Comparison of ENCODE assay signal across 10 cellular contexts in the genomic region with DNA sequence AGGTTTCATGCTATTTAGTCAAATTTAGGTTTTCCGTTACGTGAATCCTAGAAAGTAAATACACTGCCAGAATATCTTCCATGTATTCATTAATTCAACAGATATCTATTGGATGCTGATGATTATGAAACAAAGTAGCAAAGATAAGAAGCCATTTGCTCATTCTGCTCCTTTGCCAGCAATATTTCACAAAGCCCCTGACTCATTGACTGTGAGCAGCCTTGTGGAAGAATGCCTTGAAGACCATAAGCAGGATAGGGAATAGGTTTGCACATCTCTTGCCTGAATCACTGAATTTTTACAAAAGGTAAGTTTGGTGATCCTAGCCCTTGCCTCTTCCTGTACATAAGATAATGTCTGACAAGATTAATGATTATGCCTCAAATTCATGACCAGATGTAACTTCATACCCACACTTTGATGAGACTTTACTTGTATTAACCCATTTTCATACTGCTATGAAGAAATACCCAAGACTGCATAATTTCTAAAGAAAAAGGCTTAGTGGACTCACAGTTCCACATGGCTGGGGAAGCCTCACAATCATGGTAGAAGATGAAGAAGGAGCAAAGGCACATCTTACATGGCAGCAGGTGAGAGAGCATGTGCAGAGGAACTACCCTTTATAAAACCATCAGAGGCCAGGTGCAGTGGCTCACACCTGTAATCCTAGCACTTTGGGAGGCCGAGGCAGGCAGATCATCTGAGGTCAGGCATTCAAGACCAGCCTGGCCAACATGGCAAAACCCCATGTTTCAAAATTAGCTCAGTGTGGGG. TPM values are rescaled to one million over a fixed set of nuclear protein-coding genes. Genes with fewer than 3 reads are reported as not detected.
A peak's percentile ranks its signal among the peaks of the same experiment; 100 is the strongest.
DNase-seq lines count a peak whose midpoint lies in the region; ATAC-seq and TF ChIP-seq lines count a peak whose summit lies in the region.
"Had no signal": no experiment of that assay in that cellular context is flagged by ENCODE, and none has a peak within 500 bp of the region (broad histone marks: within the 10 kb centered on the region; RNA-seq: fewer than 3 reads in every experiment).

No MANE protein-coding gene starts in this region.

- H3K27ac Mint-ChIP-seq in stimulated activated naive CD8-positive, alpha-beta T cell treated with anti-CD3 and anti-CD28 coated beads, Interleukin-15, Interleukin-2, amounts not matched to agents 100 ng/mL and 50 ng/mL, for 24 hours: no peak overlapping the region
- H3K27ac Mint-ChIP-seq in activated T-helper 17 cell treated with anti-CD3 and anti-CD28 coated beads, Interleukin-2, amount 50 U/mL, for 72 hours: no peak overlapping the region
- H3K27ac Mint-ChIP-seq in glutamatergic neuron (ENCODE audit: unreplicated experiment): no peak overlapping the region

- peak overlapping the region; percentile 64 for H3K4me3 Mint-ChIP-seq in stimulated activated naive CD8-positive, alpha-beta T cell treated with anti-CD3 and anti-CD28 coated beads, Interleukin-15, Interleukin-2, amounts not matched to agents 100 ng/mL and 50 ng/mL, for 24 hours
- peak overlapping the region; percentile 95 for H3K4me3 Mint-ChIP-seq in activated T-helper 17 cell treated with anti-CD3 and anti-CD28 coated beads, Interleukin-2, amount 50 U/mL, for 72 hours
- peak overlapping the region; percentile 37 for H3K4me3 Mint-ChIP-seq in glutamatergic neuron (ENCODE audit: unreplicated experiment)

- no peaks in the 10 kb centered on the region for H3K27me3 Mint-ChIP-seq in stimulated activated naive CD8-positive, alpha-beta T cell treated with anti-CD3 and anti-CD28 coated beads, Interleukin-15, Interleukin-2, amounts not matched to agents 100 ng/mL and 50 ng/mL, for 24 hours
- H3K27me3 Mint-ChIP-seq in activated T-helper 17 cell treated with anti-CD3 and anti-CD28 coated beads, Interleukin-2, amount 50 U/mL, for 72 hours: no peaks in the 10 kb centered on the region
- H3K27me3 Mint-ChIP-seq in glutamatergic neuron (ENCODE audit: unreplicated experiment): no peaks in the 10 kb centered on the region

- no peak for TF ChIP-seq CTCF in glutamatergic neuron (IDR thresholded peaks at IDR 0.05; ENCODE audit: partially characterized antibody, unreplicated experiment)

- no peaks in the 10 kb centered on the region for H3K9me3 Mint-ChIP-seq in stimulated activated naive CD8-positive, alpha-beta T cell treated with anti-CD3 and anti-CD28 coated beads, Interleukin-15, Interleukin-2, amounts not matched to agents 100 ng/mL and 50 ng/mL, for 24 hours
- no peaks in the 10 kb centered on the region for H3K9me3 Mint-ChIP-seq in activated T-helper 17 cell treated with anti-CD3 and anti-CD28 coated beads, Interleukin-2, amount 50 U/mL, for 72 hours
- peaks cover 4% of the 10 kb centered on the region for H3K9me3 Mint-ChIP-seq in glutamatergic neuron (ENCODE audit: unreplicated experiment)

- DNase-seq in stimulated activated naive CD8-positive, alpha-beta T cell treated with anti-CD3 and anti-CD28 coated beads, Interleukin-15, Interleukin-2, amounts not matched to agents 100 U/mL and 50 U/mL, for 24 hours: no peak
- no peak for DNase-seq in glutamatergic neuron
- DNase-seq in iPS-NIHi7 (ENCODE audit: extremely low spot score): no peak
- no peak for DNase-seq in NOMO-1 treated with dmso at 0.1 percent for 144 hours (lab: John Stamatoyannopoulos, UW; ENCODE audit: unreplicated experiment)
- no peak for DNase-seq in putamen (ENCODE audit: low spot score)
- DNase-seq: anterior cingulate cortex, T-helper 9 cell had no signal

- peaks cover 19% of the 10 kb centered on the region for H3K36me3 Mint-ChIP-seq in stimulated activated naive CD8-positive, alpha-beta T cell treated with anti-CD3 and anti-CD28 coated beads, Interleukin-15, Interleukin-2, amounts not matched to agents 100 ng/mL and 50 ng/mL, for 24 hours (ENCODE audit: low read depth)
- peaks cover 14% of the 10 kb centered on the region for H3K36me3 Mint-ChIP-seq in activated T-helper 17 cell treated with anti-CD3 and anti-CD28 coated beads, Interleukin-2, amount 50 U/mL, for 72 hours (ENCODE audit: low read depth)
- H3K36me3 Mint-ChIP-seq in glutamatergic neuron (ENCODE audit: unreplicated experiment): peaks cover 6% of the 10 kb centered on the region

- ATAC-seq in stimulated activated naive CD8-positive, alpha-beta T cell treated with anti-CD3 and anti-CD28 coated beads, Interleukin-15, Interleukin-2, amounts not matched to agents 100 U/mL and 50 U/mL, for 24 hours: no peak
- no peak for ATAC-seq in activated T-helper 17 cell treated with anti-CD3 and anti-CD28 coated beads, Interleukin-2, amount 50 U/mL, for 72 hours (replicated peaks)
- ATAC-seq in GM19023 (IDR thresholded peaks at IDR 0.05; ENCODE audit: unreplicated experiment): no peak

- peaks cover 35% of the 10 kb centered on the region for H3K4me1 Mint-ChIP-seq in stimulated activated naive CD8-positive, alpha-beta T cell treated with anti-CD3 and anti-CD28 coated beads, Interleukin-15, Interleukin-2, amounts not matched to agents 100 ng/mL and 50 ng/mL, for 24 hours (ENCODE audit: low read depth)
- H3K4me1 Mint-ChIP-seq in activated T-helper 17 cell treated with anti-CD3 and anti-CD28 coated beads, Interleukin-2, amount 50 U/mL, for 72 hours: peaks cover 26% of the 10 kb centered on the region
- H3K4me1 Mint-ChIP-seq in glutamatergic neuron (ENCODE audit: low read depth, unreplicated experiment): peaks cover 2% of the 10 kb centered on the region

RNA-seq across cellular contexts. Expression of gene PIGK, which starts 1.6 kb away (rescaled TPM):
- 10 to 100 TPM; 10.3 to 20.6 TPM for total RNA-seq in activated T-helper 17 cell treated with anti-CD3 and anti-CD28 coated beads, Interleukin-2, amount 50 U/mL, for 72 hours
- total RNA-seq in glutamatergic neuron (ENCODE audit: unreplicated experiment): 15.3 TPM

Comparison
In these comparisons a context has a peak if more than half of its experiments do, and no peak if none do; other contexts are left out.
1. H3K4me3 Mint-ChIP-seq: peak in every context shown above with its lines; median percentile 95 in activated T-helper 17 cell treated with anti-CD3 and anti-CD28 coated beads, Interleukin-2, amount 50 U/mL, for 72 hours; 64 in stimulated activated naive CD8-positive, alpha-beta T cell treated with anti-CD3 and anti-CD28 coated beads, Interleukin-15, Interleukin-2, amounts not matched to agents 100 ng/mL and 50 ng/mL, for 24 hours; 37 in glutamatergic neuron.